7 cellular contexts compared by ENCODE assay signal in the genomic region with DNA sequence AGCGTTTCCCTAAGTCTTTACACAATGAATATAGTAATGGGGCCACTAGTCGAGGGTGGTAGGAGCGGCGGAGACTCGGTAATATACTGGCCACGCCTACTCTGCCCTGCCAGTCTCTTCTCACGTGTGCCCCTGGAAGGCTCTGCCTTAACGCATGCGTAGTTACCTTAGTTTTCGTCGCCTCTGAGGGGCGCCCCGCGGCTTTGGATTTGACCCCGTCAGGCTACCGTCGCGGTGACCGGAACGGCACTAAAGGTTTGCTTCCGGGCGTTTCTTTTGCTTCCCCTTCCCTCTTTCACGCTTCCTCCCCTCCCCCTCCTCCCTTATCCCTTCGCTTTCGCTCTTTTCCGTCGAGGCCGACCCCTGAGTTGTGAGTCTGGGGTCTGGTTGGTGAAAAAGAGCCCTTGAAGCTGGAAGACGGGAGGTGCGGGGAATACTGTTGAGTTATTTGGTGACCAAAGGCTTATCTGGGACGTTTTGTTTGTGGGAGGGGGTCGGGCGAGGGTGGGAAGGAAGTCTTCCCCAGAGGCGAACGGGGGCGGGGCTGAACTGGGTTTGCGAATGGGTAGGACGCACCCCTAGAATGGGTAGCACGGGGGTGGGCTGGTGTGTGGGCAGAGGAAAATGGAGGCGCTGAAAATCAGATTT. TPM values are rescaled to one million over a fixed set of nuclear protein-coding genes. Genes with fewer than 3 reads are reported as not detected.
DNase-seq lines count a peak whose midpoint lies in the region; ATAC-seq and TF ChIP-seq lines count a peak whose summit lies in the region.

A gene (plus strand): TSS at position 270 of the 648 bp plus-strand sequence. CDS start 1,352 bp downstream, outside the sequence.

- DNase-seq in NCI-H2081 (lab: John Stamatoyannopoulos, UW), result peak; percentile 99
- DNase-seq in T1000 (lab: John Stamatoyannopoulos, UW), result peak; percentile 93
- peak; percentile 98 for DNase-seq in astrocyte of the hippocampus (ENCODE audit: low read depth, low spot score)
- peak; percentile 98 for DNase-seq in hepatocyte (ENCODE audit: low spot score)
- peak; percentile 93 for DNase-seq in renal cortical epithelial cell (ENCODE audit: low read depth)

- H3K4me1 ChIP-seq in hepatocyte (ENCODE audit: insufficient read depth), result peaks cover 5% of the 10 kb centered on the region

- H3K4me3 ChIP-seq in hepatocyte, result peak within 1 kb of the TSS; percentile 76

- no peaks in the 10 kb centered on the region for H3K9me3 ChIP-seq in hepatocyte (ENCODE audit: low read depth)

- H3K27me3 ChIP-seq in hepatocyte, result no peaks in the 10 kb centered on the region

- no peak for TF ChIP-seq CTCF in hepatocyte (IDR thresholded peaks at IDR 0.05; ENCODE audit: poor library complexity)

- ATAC-seq in GM18508 (IDR thresholded peaks at IDR 0.05; ENCODE audit: insufficient read depth, unreplicated experiment) (peak; percentile 58), HG03025 (IDR thresholded peaks at IDR 0.05; ENCODE audit: low FRiP score, unreplicated experiment) (peak; percentile 65)

- H3K27ac ChIP-seq in hepatocyte, result peak within 1 kb of the TSS; percentile 96

- H2AFZ ChIP-seq in hepatocyte, result peak within 1 kb of the TSS; percentile 83

- peaks cover 23% of the 10 kb centered on the region for H3K79me2 ChIP-seq in hepatocyte

- no peaks in the 10 kb centered on the region for H3K36me3 ChIP-seq in hepatocyte (replicated peaks; ENCODE audit: insufficient read depth, low read depth)

- under 1% methylated on average over 33 of the region's 40 CpGs for WGBS in hepatocyte (ENCODE audit: low lambda C conversion rate, missing lambda C conversion rate)

- no peaks in the 10 kb centered on the region for H4K20me1 ChIP-seq in hepatocyte (ENCODE audit: insufficient read depth, poor library complexity, severe bottlenecking)

- no peaks in the 10 kb centered on the region for H3K9me2 ChIP-seq in hepatocyte (replicated peaks; ENCODE audit: insufficient read depth)

- H3K4me2 ChIP-seq in hepatocyte, result peak within 1 kb of the TSS; percentile 77

RNA-seq across cellular contexts. Expression of the gene that starts here (rescaled TPM):
- total RNA-seq in hepatocyte, result 33.7 and 41.4 TPM in 2 replicates
- 10.7 and 12.9 TPM in 2 replicates for polyA plus RNA-seq in hepatocyte
- 33.0 and 51.1 TPM in 2 replicates for total RNA-seq in renal cortical epithelial cell

Comparison
In these comparisons a context has a peak if more than half of its experiments do, and no peak if none do; other contexts are left out.
1. Peak in every context shown above with its lines: DNase-seq, ATAC-seq, H3K4me3 ChIP-seq and H3K27ac ChIP-seq.